ENCODE assay signal across 25 cellular contexts in genomic region chr15:69037977-69038376, GRCh38. TPM values are rescaled to one million over a fixed set of nuclear protein-coding genes. Genes with fewer than 3 reads are reported as not detected.
"Had no signal": no experiment of that assay in that cellular context is flagged by ENCODE, and none has a peak within 500 bp of the region (broad histone marks: within the 10 kb centered on the region; RNA-seq: fewer than 3 reads in every experiment).

No MANE protein-coding gene starts in this region.

- H3K4me3 Mint-ChIP-seq: dendritic cell treated with granulocyte-macrophage colony-stimulating factor and Interleukin-4, amounts not matched to agents 40 ng/mL and 50 ng/mL, for 4 days; immature natural killer cell had no signal

- H3K4me3 ChIP-seq: colonic mucosa, esophagus muscularis mucosa, gastroesophageal sphincter, heart left ventricle, hepatocyte, left lung, lower lobe of right lung had no signal

- H3K27ac Mint-ChIP-seq: dendritic cell treated with granulocyte-macrophage colony-stimulating factor and Interleukin-4, amounts not matched to agents 40 ng/mL and 50 ng/mL, for 4 days; immature natural killer cell had no signal

- H3K27me3 ChIP-seq: colonic mucosa, hepatocyte had no signal

- FAIRE-seq: endothelial cell of umbilical vein, frontal cortex, keratinocyte had no signal

- H2AFZ ChIP-seq: hepatocyte had no signal

- H3K36me3 Mint-ChIP-seq: immature natural killer cell had no signal

- H3K9me3 Mint-ChIP-seq: dendritic cell treated with granulocyte-macrophage colony-stimulating factor and Interleukin-4, amounts not matched to agents 40 ng/mL and 50 ng/mL, for 4 days; immature natural killer cell had no signal

- ATAC-seq: foreskin keratinocyte, gastroesophageal sphincter, heart left ventricle, left cardiac atrium, left lung, left ventricle myocardium superior, lower lobe of right lung had no signal

- H3K4me1 Mint-ChIP-seq: immature natural killer cell had no signal

- H3K36me3 ChIP-seq: colonic mucosa, esophagus muscularis mucosa, gastroesophageal sphincter, heart left ventricle, left lung, lower lobe of right lung had no signal

- H3K9me3 ChIP-seq: colonic mucosa, esophagus muscularis mucosa, gastroesophageal sphincter, heart left ventricle, left lung, lower lobe of right lung had no signal

- H3K4me2 ChIP-seq: hepatocyte had no signal

- H3K79me2 ChIP-seq: hepatocyte had no signal

- H3K27ac ChIP-seq: colonic mucosa, esophagus muscularis mucosa, foreskin keratinocyte, gastroesophageal sphincter, heart left ventricle, hepatocyte, left lung, lower lobe of right lung had no signal

- H3K4me1 ChIP-seq: colonic mucosa, esophagus muscularis mucosa, gastroesophageal sphincter, heart left ventricle, left lung, lower lobe of right lung had no signal

- DNase-seq: colonic mucosa; cortex of kidney; effector CD4-positive, alpha-beta T cell; effector memory CD4-positive, alpha-beta T cell; foreskin keratinocyte; heart left ventricle; hypothalamus; immature natural killer cell; left cardiac atrium; left lung; left ventricle myocardium superior; lower lobe of right lung; mesenchymal stem cell; midbrain had no signal

RNA-seq across cellular contexts. Expression of gene NOX5, which starts 23.5 kb away (rescaled TPM):
- total RNA-seq: chondrocyte, dermis microvascular lymphatic vessel endothelial cell, endothelial cell of umbilical vein, left ventricle myocardium superior, lower lobe of right lung, lung microvascular endothelial cell, mononuclear cell had no signal
- polyA plus RNA-seq: hepatocyte had no signal
